ENCODE assay signal across 8 cellular contexts in genomic region chr19:55599468-55600335, GRCh38. TPM values are rescaled to one million over a fixed set of nuclear protein-coding genes. Genes with fewer than 3 reads are reported as not detected.
A peak's percentile ranks its signal among the peaks of the same experiment; 100 is the strongest.
DNase-seq lines count a peak whose midpoint lies in the region; ATAC-seq, FAIRE-seq and TF ChIP-seq lines count a peak whose summit lies in the region.

A gene with protein sequence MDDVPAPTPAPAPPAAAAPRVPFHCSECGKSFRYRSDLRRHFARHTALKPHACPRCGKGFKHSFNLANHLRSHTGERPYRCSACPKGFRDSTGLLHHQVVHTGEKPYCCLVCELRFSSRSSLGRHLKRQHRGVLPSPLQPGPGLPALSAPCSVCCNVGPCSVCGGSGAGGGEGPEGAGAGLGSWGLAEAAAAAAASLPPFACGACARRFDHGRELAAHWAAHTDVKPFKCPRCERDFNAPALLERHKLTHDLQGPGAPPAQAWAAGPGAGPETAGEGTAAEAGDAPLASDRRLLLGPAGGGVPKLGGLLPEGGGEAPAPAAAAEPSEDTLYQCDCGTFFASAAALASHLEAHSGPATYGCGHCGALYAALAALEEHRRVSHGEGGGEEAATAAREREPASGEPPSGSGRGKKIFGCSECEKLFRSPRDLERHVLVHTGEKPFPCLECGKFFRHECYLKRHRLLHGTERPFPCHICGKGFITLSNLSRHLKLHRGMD (minus strand): TSS chr19:55599517. CDS start chr19:55597865, 1,652 bp downstream.
Gene ZNF524 (plus strand): TSS chr19:55600288. CDS start chr19:55602113, 1,825 bp downstream.

- intact Hi-C loops in head of caudate nucleus (cut with DNase I), result loop anchor here (2.0 kb wide), 1 partner anchor 83 kb away; no protein-coding TSS in a partner anchor
- intact Hi-C loops in pancreas (cut with DNase I), result no loop called here
- intact Hi-C loops in tibial artery (cut with DNase I; ENCODE audit: low total_unique reads), result loop anchor here (5.0 kb wide), 1 partner anchor 33 kb away; no protein-coding TSS in a partner anchor

- H3K27ac ChIP-seq in SU-DHL-6 (ENCODE audit: low read depth, low read length) (peak within 1 kb of the TSS; percentile 95), pancreas (peak within 1 kb of the TSS; percentile 83 to 98 (median 97)), tibial artery (peak within 1 kb of the TSS; percentile 93 to 95)

- no peaks in the 10 kb centered on the region for H3K79me2 ChIP-seq in SU-DHL-6 (ENCODE audit: insufficient read depth, low read length)

- H3K9me3 Mint-ChIP-seq in activated naive CD8-positive, alpha-beta T cell treated with anti-CD3 and anti-CD28 coated beads for 36 hours, result peaks cover 3% of the 10 kb centered on the region

- peak; percentile 87 for FAIRE-seq in pancreas (lab: Jason Lieb, UNC)

- TF ChIP-seq CTCF in GM10266 (IDR thresholded peaks at IDR 0.05; ENCODE audit: control insufficient read depth, insufficient read depth, low read depth, missing control alignments) (no peak), SU-DHL-6 (IDR thresholded peaks at IDR 0.05; ENCODE audit: insufficient read depth, low read length, poor library complexity, severe bottlenecking) (no peak), pancreas (IDR thresholded peaks at IDR 0.05) (no peak), tibial artery (IDR thresholded peaks at IDR 0.05) (no peak)

- H3K27me3 ChIP-seq in SU-DHL-6 (ENCODE audit: low read length), result no peaks in the 10 kb centered on the region
- no peaks in the 10 kb centered on the region for H3K27me3 ChIP-seq in pancreas
- H3K27me3 ChIP-seq in tibial artery, result no peaks in the 10 kb centered on the region

- peaks cover 39% of the 10 kb centered on the region for H3K36me3 Mint-ChIP-seq in activated naive CD8-positive, alpha-beta T cell treated with anti-CD3 and anti-CD28 coated beads for 36 hours

- H3K4me3 ChIP-seq in SU-DHL-6 (ENCODE audit: insufficient read depth, low read length, poor library complexity, severe bottlenecking), result peak within 1 kb of the TSS; percentile 76
- H3K4me3 ChIP-seq in pancreas, result peak within 1 kb of the TSS; percentile 62 to 86 (median 78)
- peak within 1 kb of the TSS; percentile 74 to 75 for H3K4me3 ChIP-seq in tibial artery

- H3K36me3 ChIP-seq in SU-DHL-6 (ENCODE audit: low read length), result no peaks in the 10 kb centered on the region
- peaks cover 0 to 15% (median 3%) of the 10 kb centered on the region in 3 donors for H3K36me3 ChIP-seq in pancreas
- H3K36me3 ChIP-seq in tibial artery, result peaks cover 0 to 44% (median 22%) of the 10 kb centered on the region in 3 donors

- no peaks in the 10 kb centered on the region for H4K20me1 ChIP-seq in SU-DHL-6 (ENCODE audit: low read depth, low read length)

- H3K4me1 ChIP-seq in pancreas, result peaks cover 0 to 12% (median 0%) of the 10 kb centered on the region in 3 donors
- peaks cover 3 to 30% (median 15%) of the 10 kb centered on the region in 4 donors for H3K4me1 ChIP-seq in tibial artery

- H3K9me2 ChIP-seq in SU-DHL-6 (replicated peaks; ENCODE audit: insufficient read depth, low read length), result no peaks in the 10 kb centered on the region

- H3F3A ChIP-seq in SU-DHL-6 (ENCODE audit: insufficient read depth), result peaks cover 31% of the 10 kb centered on the region

- ATAC-seq in HG02678 (IDR thresholded peaks at IDR 0.05; ENCODE audit: unreplicated experiment), result peak; percentile 57
- peak; percentile 85 to 94 (median 87) for ATAC-seq in pancreas

- peaks cover 22% of the 10 kb centered on the region for H3K4me1 Mint-ChIP-seq in activated naive CD8-positive, alpha-beta T cell treated with anti-CD3 and anti-CD28 coated beads for 36 hours

- no peaks in the 10 kb centered on the region for H3K27me3 Mint-ChIP-seq in activated naive CD8-positive, alpha-beta T cell treated with anti-CD3 and anti-CD28 coated beads for 36 hours

- H3K27ac Mint-ChIP-seq in activated naive CD8-positive, alpha-beta T cell treated with anti-CD3 and anti-CD28 coated beads for 36 hours, result peak within 1 kb of the TSS; percentile 100

- WGBS in pancreas, 2 donors, result 0% methylated on average over 58 to 64 of the region's 68 CpGs

- H3K9me3 ChIP-seq in SU-DHL-6 (ENCODE audit: insufficient read depth, low read length) (no peaks in the 10 kb centered on the region), pancreas (no peaks in the 10 kb centered on the region), tibial artery (no peaks in the 10 kb centered on the region)

- DNase-seq in GM10266 (ENCODE audit: extremely low spot score) (peak; percentile 93), NCI-H1417 (lab: John Stamatoyannopoulos, UW) (peak; percentile 98 to 99 (median 99)), head of caudate nucleus (peak; percentile 96 to 99 (median 98)), pancreas (peak; percentile 94 to 99 (median 98)), tibial artery (peak; percentile 99 to 100)
- DNase-seq in activated naive CD8-positive, alpha-beta T cell treated with anti-CD3 and anti-CD28 coated beads for 36 hours, result peak; percentile 96

- H3K9ac ChIP-seq in SU-DHL-6 (ENCODE audit: low read length), result peak within 1 kb of the TSS; percentile 83

- H2AFZ ChIP-seq in SU-DHL-6 (ENCODE audit: low read depth, low read length, severe bottlenecking), result peak within 1 kb of the TSS; percentile 67

- peak within 1 kb of the TSS; percentile 98 for H3K4me3 Mint-ChIP-seq in activated naive CD8-positive, alpha-beta T cell treated with anti-CD3 and anti-CD28 coated beads for 36 hours

- peak within 1 kb of the TSS; percentile 64 for H3K4me2 ChIP-seq in SU-DHL-6 (ENCODE audit: low read depth, low read length, poor library complexity, severe bottlenecking)

RNA-seq across cellular contexts. Expression of the first gene that starts in this region (rescaled TPM):
- 10 to 100 TPM; 19.8 to 20.7 TPM for total RNA-seq in activated naive CD8-positive, alpha-beta T cell treated with anti-CD3 and anti-CD28 coated beads for 36 hours
- 10 to 100 TPM in 2 of 6 donors, 1 to 10 TPM in 4; 6.8 to 12.1 (median 8.9) TPM for total RNA-seq in pancreas
- 10 to 100 TPM; 12.6 TPM for polyA plus RNA-seq in pancreas

RNA-seq across cellular contexts. Expression of gene ZNF524, which starts in this region (rescaled TPM):
- total RNA-seq in activated naive CD8-positive, alpha-beta T cell treated with anti-CD3 and anti-CD28 coated beads for 36 hours, result 10 to 100 TPM; 10.8 to 11.5 TPM
- 10 to 100 TPM; 17.1 to 37.0 (median 33.1) TPM for total RNA-seq in pancreas
- polyA plus RNA-seq in pancreas, result 10 to 100 TPM; 26.7 to 79.4 TPM

Comparison
In these comparisons a context has a peak if more than half of its experiments do, and no peak if none do; other contexts are left out.
1. Peak in every context shown above with its lines: DNase-seq, ATAC-seq, H3K4me3 ChIP-seq and H3K27ac ChIP-seq.
2. intact Hi-C loops: an anchor here in head of caudate nucleus (2.0 kb wide) and tibial artery (5.0 kb wide); none called in pancreas.